Comparison of ENCODE assay signal across 28 cellular contexts in genomic region chr1:39331647-39332046, GRCh38.
A peak's percentile ranks its signal among the peaks of the same experiment; 100 is the strongest.
DNase-seq lines count a peak whose midpoint lies in the region; ATAC-seq and TF ChIP-seq lines count a peak whose summit lies in the region.
"Had no signal": no experiment of that assay in that cellular context is flagged by ENCODE, and none has a peak within 500 bp of the region (broad histone marks: within the 10 kb centered on the region; RNA-seq: fewer than 3 reads in every experiment).

No MANE protein-coding gene starts in this region.

- no peak overlapping the region for H3K4me2 ChIP-seq in parathyroid adenoma (ENCODE audit: low read length)

- H3K27ac ChIP-seq in parathyroid adenoma (peak overlapping the region; percentile 99), uterus (no peak overlapping the region)
- H3K27ac ChIP-seq: ascending aorta, epithelial cell of prostate, heart right ventricle, RWPE1, SK-N-MC had no signal

- no peaks in the 10 kb centered on the region for H3K27me3 Mint-ChIP-seq in activated T-cell treated with anti-CD3 and anti-CD28 coated beads, Interleukin-2, amount 50 U/mL, for 24 hours
- no peaks in the 10 kb centered on the region for H3K27me3 Mint-ChIP-seq in activated T-cell treated with anti-CD3 and anti-CD28 coated beads, Interleukin-2, amount 50 U/mL, for 4 hours (ENCODE audit: low read depth)
- H3K27me3 Mint-ChIP-seq in T-cell: no peaks in the 10 kb centered on the region
- no peaks in the 10 kb centered on the region for H3K27me3 Mint-ChIP-seq in effector memory CD8-positive, alpha-beta T cell
- H3K27me3 Mint-ChIP-seq: activated naive CD8-positive, alpha-beta T cell; stimulated activated memory B cell treated with anti-CD40 and anti-IgM and Interleukin-4, amounts not matched to agents 10 μg/mL and 1 μg/mL and 100 μg/mL, for 72 hours had no signal

- H3K27me3 ChIP-seq in parathyroid adenoma (ENCODE audit: control insufficient read depth, insufficient read depth, low read length) (no peaks in the 10 kb centered on the region), uterus (no peaks in the 10 kb centered on the region)
- H3K27me3 ChIP-seq: ascending aorta, heart right ventricle, spleen had no signal

- H3K36me3 ChIP-seq in parathyroid adenoma (ENCODE audit: control insufficient read depth, insufficient read depth, low read length): no peaks in the 10 kb centered on the region
- no peaks in the 10 kb centered on the region for H3K36me3 ChIP-seq in uterus
- H3K36me3 ChIP-seq: HAP-1 had no signal

- H3K9me3 ChIP-seq in parathyroid adenoma (ENCODE audit: control insufficient read depth, low read length) (no peaks in the 10 kb centered on the region), uterus (no peaks in the 10 kb centered on the region)
- H3K9me3 ChIP-seq: ascending aorta, HAP-1, heart right ventricle, spleen had no signal

- CTCF ChIA-PET in T-cell (lab: Charles Lee): interaction anchor here in 1 of 2 donors (0.6 kb wide), 1 partner anchor 889 kb away, joined by 4 read pairs; no protein-coding TSS in a partner anchor

- DNase-seq in activated T-cell treated with anti-CD3 and anti-CD28 coated beads, Interleukin-2, amount 50 U/mL, for 24 hours: no peak
- no peak for DNase-seq in activated T-cell treated with anti-CD3 and anti-CD28 coated beads, Interleukin-2, amount 50 U/mL, for 4 hours
- DNase-seq in T-cell (no peak), H4 (ENCODE audit: low spot score) (no peak), AG08396 (ENCODE audit: low spot score) (no peak), uterus (no peak)
- DNase-seq in effector memory CD8-positive, alpha-beta T cell: no peak
- DNase-seq: activated CD4-positive, alpha-beta T cell treated with anti-CD3 and anti-CD28 coated beads, Interleukin-2, amount 50 U/mL, for 4 hours; activated T-cell treated with anti-CD3 and anti-CD28 coated beads, Interleukin-2, amount 50 U/mL, for 48 hours; central memory CD4-positive, alpha-beta T cell; heart right ventricle; left colon; mesendoderm; NCI-H1105 treated with DMSO at 0.1 percent for 48 hours; NCI-H2081 treated with DMSO at 0.1 percent for 48 hours; NCI-H345; NCI-H748 treated with DMSO at 0.1 percent for 48 hours; spleen; stimulated activated CD4-positive, alpha-beta T cell treated with anti-CD3 and anti-CD28 coated beads, Interleukin-2, amount 100 ng/mL, for 48 hours; T-helper 9 cell had no signal

- intact Hi-C loops in uterus (cut with DNase I; ENCODE audit: low total_unique reads): no loop called here

- H3K9me3 Mint-ChIP-seq in activated T-cell treated with anti-CD3 and anti-CD28 coated beads, Interleukin-2, amount 50 U/mL, for 24 hours: no peaks in the 10 kb centered on the region
- H3K9me3 Mint-ChIP-seq in activated T-cell treated with anti-CD3 and anti-CD28 coated beads, Interleukin-2, amount 50 U/mL, for 4 hours: no peaks in the 10 kb centered on the region
- H3K9me3 Mint-ChIP-seq in T-cell: no peaks in the 10 kb centered on the region
- H3K9me3 Mint-ChIP-seq in effector memory CD8-positive, alpha-beta T cell: no peaks in the 10 kb centered on the region
- H3K9me3 Mint-ChIP-seq: stimulated activated memory B cell treated with anti-CD40 and anti-IgM and Interleukin-4, amounts not matched to agents 10 μg/mL and 1 μg/mL and 100 μg/mL, for 72 hours had no signal

- POLR2A ChIA-PET in T-cell (lab: Charles Lee): no interaction called here

- peak overlapping the region; percentile 65 for H3K27ac Mint-ChIP-seq in activated T-cell treated with anti-CD3 and anti-CD28 coated beads, Interleukin-2, amount 50 U/mL, for 24 hours
- peak overlapping the region; percentile 9 to 68 for H3K27ac Mint-ChIP-seq in T-cell
- H3K27ac Mint-ChIP-seq in effector memory CD8-positive, alpha-beta T cell: peak overlapping the region; percentile 81 to 96
- H3K27ac Mint-ChIP-seq: activated naive CD8-positive, alpha-beta T cell; stimulated activated memory B cell treated with anti-CD40 and anti-IgM and Interleukin-4, amounts not matched to agents 10 μg/mL and 1 μg/mL and 100 μg/mL, for 72 hours had no signal

- H3K4me3 ChIP-seq in parathyroid adenoma (ENCODE audit: low read depth, low read length) (no peak overlapping the region), uterus (no peak overlapping the region)
- H3K4me3 ChIP-seq: ascending aorta, HAP-1, heart right ventricle, SK-N-MC, spleen had no signal

- no peak overlapping the region for H3K4me3 Mint-ChIP-seq in activated T-cell treated with anti-CD3 and anti-CD28 coated beads, Interleukin-2, amount 50 U/mL, for 24 hours
- no peak overlapping the region for H3K4me3 Mint-ChIP-seq in activated T-cell treated with anti-CD3 and anti-CD28 coated beads, Interleukin-2, amount 50 U/mL, for 4 hours
- H3K4me3 Mint-ChIP-seq in T-cell: no peak overlapping the region
- peak overlapping the region in 1 of 2 donors; percentile 80 for H3K4me3 Mint-ChIP-seq in effector memory CD8-positive, alpha-beta T cell
- H3K4me3 Mint-ChIP-seq: activated naive CD8-positive, alpha-beta T cell; stimulated activated memory B cell treated with anti-CD40 and anti-IgM and Interleukin-4, amounts not matched to agents 10 μg/mL and 1 μg/mL and 100 μg/mL, for 72 hours had no signal

- H2AFZ ChIP-seq in parathyroid adenoma: no peak overlapping the region

- H3K79me2 ChIP-seq in parathyroid adenoma: no peaks in the 10 kb centered on the region

- TF ChIP-seq CTCF in parathyroid adenoma (IDR thresholded peaks at IDR 0.05) (no peak), uterus (IDR thresholded peaks at IDR 0.05) (no peak)

- peaks cover 100% of the 10 kb centered on the region for H3K36me3 Mint-ChIP-seq in activated T-cell treated with anti-CD3 and anti-CD28 coated beads, Interleukin-2, amount 50 U/mL, for 24 hours (ENCODE audit: low read depth)
- H3K36me3 Mint-ChIP-seq in activated T-cell treated with anti-CD3 and anti-CD28 coated beads, Interleukin-2, amount 50 U/mL, for 4 hours (ENCODE audit: insufficient read depth): peaks cover 60% of the 10 kb centered on the region
- H3K36me3 Mint-ChIP-seq in T-cell: peaks cover 75% of the 10 kb centered on the region
- H3K36me3 Mint-ChIP-seq in effector memory CD8-positive, alpha-beta T cell (ENCODE audit: insufficient read depth): peaks cover 42% of the 10 kb centered on the region

- ATAC-seq in activated T-cell treated with anti-CD3 and anti-CD28 coated beads, Interleukin-2, amount 50 U/mL, for 4 hours: no peak
- ATAC-seq in T-cell (replicated peaks in 1 of 4): no peak
- no peak for ATAC-seq in effector memory CD8-positive, alpha-beta T cell (replicated peaks)
- ATAC-seq: heart right ventricle; left colon; stimulated activated memory B cell treated with anti-CD40 and anti-IgM and Interleukin-4, amounts not matched to agents 10 μg/mL and 1 μg/mL and 100 μg/mL, for 72 hours had no signal

- H3K9ac ChIP-seq in parathyroid adenoma: no peak overlapping the region

- H3K4me1 ChIP-seq in parathyroid adenoma: peaks cover 60% of the 10 kb centered on the region
- H3K4me1 ChIP-seq in uterus: peaks cover 0 to 4% of the 10 kb centered on the region in 2 donors
- H3K4me1 ChIP-seq: ascending aorta, HAP-1 had no signal

- H3K4me1 Mint-ChIP-seq in activated T-cell treated with anti-CD3 and anti-CD28 coated beads, Interleukin-2, amount 50 U/mL, for 24 hours (ENCODE audit: low read depth): peaks cover 24% of the 10 kb centered on the region
- peaks cover 29% of the 10 kb centered on the region for H3K4me1 Mint-ChIP-seq in activated T-cell treated with anti-CD3 and anti-CD28 coated beads, Interleukin-2, amount 50 U/mL, for 4 hours (ENCODE audit: low read depth)
- peaks cover 23 to 54% (median 24%) of the 10 kb centered on the region in 3 donors for H3K4me1 Mint-ChIP-seq in T-cell
- peaks cover 23 to 76% of the 10 kb centered on the region in 2 donors for H3K4me1 Mint-ChIP-seq in effector memory CD8-positive, alpha-beta T cell (ENCODE audit: low read depth in 2 of 2)
- H3K4me1 Mint-ChIP-seq: stimulated activated memory B cell treated with anti-CD40 and anti-IgM and Interleukin-4, amounts not matched to agents 10 μg/mL and 1 μg/mL and 100 μg/mL, for 72 hours had no signal

- TF ChIP-seq POLR2A in uterus (IDR thresholded peaks at IDR 0.05): no peak

Comparison
In these comparisons a context has a peak if more than half of its experiments do, and no peak if none do; other contexts are left out.
1. H3K27ac Mint-ChIP-seq: peak in every context shown above with its lines; median percentile 88 in effector memory CD8-positive, alpha-beta T cell; 65 in activated T-cell treated with anti-CD3 and anti-CD28 coated beads, Interleukin-2, amount 50 U/mL, for 24 hours; 38 in T-cell.